Comparison of ENCODE assay signal across 1 cellular context in genomic region chr20:20017001-20017851, GRCh38.
A peak's percentile ranks its signal among the peaks of the same experiment; 100 is the strongest.
TF ChIP-seq lines count a peak whose summit lies in the region.

NAA20 (plus strand) TSS chr20:20017362; CDS start chr20:20017397, 35 bp downstream.

TF ChIP-seq in HepG2, 621 proteins besides CTCF, POLR2A, EP300 and RAD21 (continued from another document and continues in another):
- TF ChIP-seq SRSF9 (IDR thresholded peaks at IDR 0.05; ENCODE audit: borderline replicate concordance, insufficient read depth, low read depth, low read length, poor library complexity, severe bottlenecking): no peak
- TF ChIP-seq TEF (CRISPR knock-in tag; IDR thresholded peaks at IDR 0.05): no peak
- TF ChIP-seq ATRX (CRISPR knock-in tag; IDR thresholded peaks at IDR 0.05; ENCODE audit: borderline replicate concordance): no peak
- peak; percentile 92 for TF ChIP-seq ZNF770 (CRISPR knock-in tag; IDR thresholded peaks at IDR 0.05)
- TF ChIP-seq HCFC1 (IDR thresholded peaks at IDR 0.05; ENCODE audit: low read depth, low read length): peak; percentile 80
- peak; percentile 97 for TF ChIP-seq ZNF446 (CRISPR knock-in tag; IDR thresholded peaks at IDR 0.05)
- peak; percentile 89 for TF ChIP-seq ETV5 (CRISPR knock-in tag; IDR thresholded peaks at IDR 0.05; ENCODE audit: borderline replicate concordance)
- no peak; the same call in 1 of the 2 replicates for TF ChIP-seq MTF1 (CRISPR knock-in tag; IDR thresholded peaks at IDR 0.05)
- peak; percentile 86; the same call in 1 of the 2 replicates for TF ChIP-seq ZSCAN9 (CRISPR knock-in tag; IDR thresholded peaks at IDR 0.05; ENCODE audit: borderline replicate concordance)
- TF ChIP-seq NFIB (CRISPR knock-in tag; IDR thresholded peaks at IDR 0.05; ENCODE audit: borderline replicate concordance): no peak
- TF ChIP-seq MYNN (CRISPR knock-in tag; IDR thresholded peaks at IDR 0.05; ENCODE audit: low read depth): no peak
- peak; percentile 85 for TF ChIP-seq TBL1XR1 (IDR thresholded peaks at IDR 0.05; ENCODE audit: borderline replicate concordance, low read length, partially characterized antibody)
- peak; percentile 91; the same call in 1 of the 2 replicates for TF ChIP-seq KLF6 (CRISPR knock-in tag; IDR thresholded peaks at IDR 0.05)
- TF ChIP-seq ZNF841 (CRISPR knock-in tag; IDR thresholded peaks at IDR 0.05; ENCODE audit: borderline replicate concordance): no peak
- TF ChIP-seq, protein P1, sequence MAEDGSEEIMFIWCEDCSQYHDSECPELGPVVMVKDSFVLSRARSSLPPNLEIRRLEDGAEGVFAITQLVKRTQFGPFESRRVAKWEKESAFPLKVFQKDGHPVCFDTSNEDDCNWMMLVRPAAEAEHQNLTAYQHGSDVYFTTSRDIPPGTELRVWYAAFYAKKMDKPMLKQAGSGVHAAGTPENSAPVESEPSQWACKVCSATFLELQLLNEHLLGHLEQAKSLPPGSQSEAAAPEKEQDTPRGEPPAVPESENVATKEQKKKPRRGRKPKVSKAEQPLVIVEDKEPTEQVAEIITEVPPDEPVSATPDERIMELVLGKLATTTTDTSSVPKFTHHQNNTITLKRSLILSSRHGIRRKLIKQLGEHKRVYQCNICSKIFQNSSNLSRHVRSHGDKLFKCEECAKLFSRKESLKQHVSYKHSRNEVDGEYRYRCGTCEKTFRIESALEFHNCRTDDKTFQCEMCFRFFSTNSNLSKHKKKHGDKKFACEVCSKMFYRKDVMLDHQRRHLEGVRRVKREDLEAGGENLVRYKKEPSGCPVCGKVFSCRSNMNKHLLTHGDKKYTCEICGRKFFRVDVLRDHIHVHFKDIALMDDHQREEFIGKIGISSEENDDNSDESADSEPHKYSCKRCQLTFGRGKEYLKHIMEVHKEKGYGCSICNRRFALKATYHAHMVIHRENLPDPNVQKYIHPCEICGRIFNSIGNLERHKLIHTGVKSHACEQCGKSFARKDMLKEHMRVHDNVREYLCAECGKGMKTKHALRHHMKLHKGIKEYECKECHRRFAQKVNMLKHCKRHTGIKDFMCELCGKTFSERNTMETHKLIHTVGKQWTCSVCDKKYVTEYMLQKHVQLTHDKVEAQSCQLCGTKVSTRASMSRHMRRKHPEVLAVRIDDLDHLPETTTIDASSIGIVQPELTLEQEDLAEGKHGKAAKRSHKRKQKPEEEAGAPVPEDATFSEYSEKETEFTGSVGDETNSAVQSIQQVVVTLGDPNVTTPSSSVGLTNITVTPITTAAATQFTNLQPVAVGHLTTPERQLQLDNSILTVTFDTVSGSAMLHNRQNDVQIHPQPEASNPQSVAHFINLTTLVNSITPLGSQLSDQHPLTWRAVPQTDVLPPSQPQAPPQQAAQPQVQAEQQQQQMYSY (CRISPR knock-in tag; IDR thresholded peaks at IDR 0.05): peak; percentile 73
- TF ChIP-seq, protein P2, sequence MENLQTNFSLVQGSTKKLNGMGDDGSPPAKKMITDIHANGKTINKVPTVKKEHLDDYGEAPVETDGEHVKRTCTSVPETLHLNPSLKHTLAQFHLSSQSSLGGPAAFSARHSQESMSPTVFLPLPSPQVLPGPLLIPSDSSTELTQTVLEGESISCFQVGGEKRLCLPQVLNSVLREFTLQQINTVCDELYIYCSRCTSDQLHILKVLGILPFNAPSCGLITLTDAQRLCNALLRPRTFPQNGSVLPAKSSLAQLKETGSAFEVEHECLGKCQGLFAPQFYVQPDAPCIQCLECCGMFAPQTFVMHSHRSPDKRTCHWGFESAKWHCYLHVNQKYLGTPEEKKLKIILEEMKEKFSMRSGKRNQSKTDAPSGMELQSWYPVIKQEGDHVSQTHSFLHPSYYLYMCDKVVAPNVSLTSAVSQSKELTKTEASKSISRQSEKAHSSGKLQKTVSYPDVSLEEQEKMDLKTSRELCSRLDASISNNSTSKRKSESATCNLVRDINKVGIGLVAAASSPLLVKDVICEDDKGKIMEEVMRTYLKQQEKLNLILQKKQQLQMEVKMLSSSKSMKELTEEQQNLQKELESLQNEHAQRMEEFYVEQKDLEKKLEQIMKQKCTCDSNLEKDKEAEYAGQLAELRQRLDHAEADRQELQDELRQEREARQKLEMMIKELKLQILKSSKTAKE (CRISPR knock-in tag; IDR thresholded peaks at IDR 0.05; ENCODE audit: borderline replicate concordance): peak; percentile 89
- peak; percentile 95 for TF ChIP-seq TRAFD1 (CRISPR knock-in tag; IDR thresholded peaks at IDR 0.05; ENCODE audit: borderline replicate concordance)
- no peak; the same call in 1 of the 2 replicates for TF ChIP-seq GPN1 (CRISPR knock-in tag; IDR thresholded peaks at IDR 0.05; ENCODE audit: borderline replicate concordance)
- TF ChIP-seq ZNF17 (CRISPR knock-in tag; IDR thresholded peaks at IDR 0.05): peak; percentile 90; the same call in 1 of the 2 replicates
- TF ChIP-seq JUNB (CRISPR knock-in tag; IDR thresholded peaks at IDR 0.05; ENCODE audit: borderline replicate concordance): no peak; the same call in 1 of the 2 replicates
- TF ChIP-seq KDM2A (CRISPR knock-in tag; IDR thresholded peaks at IDR 0.05; ENCODE audit: borderline replicate concordance, low read depth): peak; percentile 99
- peak; percentile 74 for TF ChIP-seq MAFG (CRISPR knock-in tag; IDR thresholded peaks at IDR 0.05)
- no peak for TF ChIP-seq NR3C1 (CRISPR knock-in tag; IDR thresholded peaks at IDR 0.05)
- peak; percentile 94; the same call in 1 of the 2 replicates for TF ChIP-seq SMAD1 (CRISPR knock-in tag; IDR thresholded peaks at IDR 0.05; ENCODE audit: borderline replicate concordance, low read depth)
- peak; percentile 78 for TF ChIP-seq NFKBIZ (CRISPR knock-in tag; IDR thresholded peaks at IDR 0.05)
- peak; percentile 99 for TF ChIP-seq IRF2 (CRISPR knock-in tag; IDR thresholded peaks at IDR 0.05)
- no peak for TF ChIP-seq CEBPB (IDR thresholded peaks at IDR 0.05; ENCODE audit: borderline replicate concordance, low read depth, low read length)
- peak; percentile 81 for TF ChIP-seq ZNF18 (CRISPR knock-in tag; IDR thresholded peaks at IDR 0.05; ENCODE audit: insufficient replicate concordance)
- TF ChIP-seq NCOA2 (CRISPR knock-in tag; IDR thresholded peaks at IDR 0.05): peak; percentile 80
- peak; percentile 84 for TF ChIP-seq HOMEZ (CRISPR knock-in tag; IDR thresholded peaks at IDR 0.05; ENCODE audit: low read depth)
- TF ChIP-seq PREB (CRISPR knock-in tag; IDR thresholded peaks at IDR 0.05): no peak
- 0 out of 2 replicates have a peak, but pooled peaks have one; percentile 48 for TF ChIP-seq GATA4 (IDR thresholded peaks at IDR 0.05; ENCODE audit: borderline replicate concordance, low read depth)
- TF ChIP-seq, protein P3, sequence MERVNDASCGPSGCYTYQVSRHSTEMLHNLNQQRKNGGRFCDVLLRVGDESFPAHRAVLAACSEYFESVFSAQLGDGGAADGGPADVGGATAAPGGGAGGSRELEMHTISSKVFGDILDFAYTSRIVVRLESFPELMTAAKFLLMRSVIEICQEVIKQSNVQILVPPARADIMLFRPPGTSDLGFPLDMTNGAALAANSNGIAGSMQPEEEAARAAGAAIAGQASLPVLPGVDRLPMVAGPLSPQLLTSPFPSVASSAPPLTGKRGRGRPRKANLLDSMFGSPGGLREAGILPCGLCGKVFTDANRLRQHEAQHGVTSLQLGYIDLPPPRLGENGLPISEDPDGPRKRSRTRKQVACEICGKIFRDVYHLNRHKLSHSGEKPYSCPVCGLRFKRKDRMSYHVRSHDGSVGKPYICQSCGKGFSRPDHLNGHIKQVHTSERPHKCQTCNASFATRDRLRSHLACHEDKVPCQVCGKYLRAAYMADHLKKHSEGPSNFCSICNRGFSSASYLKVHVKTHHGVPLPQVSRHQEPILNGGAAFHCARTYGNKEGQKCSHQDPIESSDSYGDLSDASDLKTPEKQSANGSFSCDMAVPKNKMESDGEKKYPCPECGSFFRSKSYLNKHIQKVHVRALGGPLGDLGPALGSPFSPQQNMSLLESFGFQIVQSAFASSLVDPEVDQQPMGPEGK (CRISPR knock-in tag; IDR thresholded peaks at IDR 0.05): peak; percentile 41
- peak; percentile 89 for TF ChIP-seq ZBTB7A (CRISPR knock-in tag; IDR thresholded peaks at IDR 0.05)
- no peak; the same call in 1 of the 2 replicates for TF ChIP-seq ZNF431 (CRISPR knock-in tag; IDR thresholded peaks at IDR 0.05; ENCODE audit: borderline replicate concordance, low read depth)
- peak; percentile 94 for TF ChIP-seq ZBTB44 (CRISPR knock-in tag; IDR thresholded peaks at IDR 0.05)
- peak; percentile 94 for TF ChIP-seq ZNF572 (CRISPR knock-in tag; IDR thresholded peaks at IDR 0.05)
